12 cellular contexts compared by ENCODE assay signal in the genomic region with DNA sequence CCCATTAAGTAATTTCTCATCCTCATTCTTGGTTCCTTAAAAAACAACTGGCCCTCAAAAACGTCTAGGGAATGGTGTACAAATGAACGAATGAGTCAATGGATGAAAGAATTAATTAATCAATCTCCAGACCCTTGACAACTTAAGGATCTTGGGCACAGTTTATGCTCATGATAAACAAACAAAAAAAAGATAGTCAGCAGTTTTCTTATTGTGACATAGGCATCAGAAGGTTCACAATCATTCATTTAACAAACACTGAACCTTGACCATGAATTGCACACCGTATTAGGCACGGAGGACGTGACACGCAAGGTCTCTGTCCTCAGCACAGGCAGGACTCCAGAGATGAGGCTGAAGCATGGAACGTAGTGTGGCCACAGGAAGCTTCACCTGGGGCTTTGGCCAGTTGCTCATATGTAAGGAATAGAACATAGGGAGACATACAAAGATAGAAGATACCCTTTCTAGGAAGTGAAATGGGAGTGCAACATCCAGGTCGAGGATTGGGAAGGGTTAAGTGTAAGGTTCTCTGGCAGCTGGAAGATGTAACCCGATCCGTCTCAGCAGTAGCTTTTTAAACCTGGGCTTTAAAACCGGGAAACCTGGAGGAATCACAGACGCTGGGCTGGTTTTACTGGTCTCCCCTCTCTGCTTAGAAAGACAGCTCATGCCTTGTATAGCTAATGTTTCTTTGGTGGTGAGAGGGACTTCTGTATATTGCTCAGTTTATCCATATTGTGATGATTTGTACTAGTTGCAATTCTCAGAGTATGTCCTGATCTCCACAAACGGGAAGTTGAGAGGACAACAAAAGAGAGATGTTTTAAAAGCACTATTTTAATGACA. TPM values are rescaled to one million over a fixed set of nuclear protein-coding genes. Genes with fewer than 3 reads are reported as not detected.
DNase-seq lines count a peak whose midpoint lies in the region; TF ChIP-seq lines count a peak whose summit lies in the region.
"Had no signal": no experiment of that assay in that cellular context is flagged by ENCODE, and none has a peak within 500 bp of the region (broad histone marks: within the 10 kb centered on the region; RNA-seq: fewer than 3 reads in every experiment).

No MANE protein-coding gene starts in this region.

- TF ChIP-seq CTCF in DOHH2 (IDR thresholded peaks at IDR 0.05; ENCODE audit: low read depth, low read length, poor library complexity, severe bottlenecking) = no peak
- TF ChIP-seq CTCF in cardiac fibroblast (IDR thresholded peaks at IDR 0.05; ENCODE audit: low read depth, low read length) = no peak
- TF ChIP-seq CTCF in tibial artery (IDR thresholded peaks at IDR 0.05) = no peak

- peaks cover 47% of the 10 kb centered on the region for H3K4me1 ChIP-seq in DOHH2 (ENCODE audit: control insufficient read depth, low read length)
- peaks cover 2% of the 10 kb centered on the region for H3K4me1 ChIP-seq in mesendoderm (ENCODE audit: control insufficient read depth, low read depth, low read length)
- no peaks in the 10 kb centered on the region for H3K4me1 ChIP-seq in tibial artery
- H3K4me1 ChIP-seq: BLaER1 had no signal

- H3K27ac ChIP-seq in DOHH2 (ENCODE audit: low read depth, low read length) (no peak overlapping the region), mesendoderm (ENCODE audit: low read depth, low read length) (no peak overlapping the region), tibial artery (no peak overlapping the region)
- H3K27ac ChIP-seq: BLaER1, KMS-11 had no signal

- H2BK120ac ChIP-seq in mesendoderm (ENCODE audit: low read depth, low read length) = no peak overlapping the region

- no peak overlapping the region for H4K5ac ChIP-seq in mesendoderm (ENCODE audit: low read length)

- peaks cover 6% of the 10 kb centered on the region for H3F3A ChIP-seq in DOHH2 (ENCODE audit: control insufficient read depth, insufficient read depth)

- no peaks in the 10 kb centered on the region for H4K20me1 ChIP-seq in DOHH2 (ENCODE audit: control insufficient read depth, insufficient read depth, low read depth, low read length)
- H4K20me1 ChIP-seq: BLaER1 had no signal

- DNase-seq in NCI-H2227 (lab: John Stamatoyannopoulos, UW; ENCODE audit: unreplicated experiment) (peak; percentile 45), cardiac fibroblast (ENCODE audit: low read depth in 2 of 2) (peak; percentile 18 to 25), mesendoderm (peak; percentile 87), NOMO-1 (lab: John Stamatoyannopoulos, UW; ENCODE audit: unreplicated experiment in 2 of 2) (no peak), foreskin melanocyte (no peak), tibial artery (no peak), SW480 (ENCODE audit: low spot score) (no peak)
- DNase-seq: activated CD8-positive, alpha-beta memory T cell treated with anti-CD3 and anti-CD28 coated beads, Interleukin-2, amount 10 ng/mL, durations not matched to agents 7 days and 5 days had no signal

- H3K18ac ChIP-seq in mesendoderm (ENCODE audit: low read length) = no peak overlapping the region

- H3K27me3 ChIP-seq in DOHH2 (ENCODE audit: control insufficient read depth, low read length) = no peaks in the 10 kb centered on the region
- H3K27me3 ChIP-seq in mesendoderm (ENCODE audit: insufficient read depth, low read length, poor library complexity) = no peaks in the 10 kb centered on the region
- peaks cover 0 to 3% of the 10 kb centered on the region in 2 donors for H3K27me3 ChIP-seq in tibial artery
- H3K27me3 ChIP-seq: BLaER1 had no signal

- no peak overlapping the region for H3K23ac ChIP-seq in mesendoderm (ENCODE audit: low read length)

- H3K4me2 ChIP-seq in DOHH2 (ENCODE audit: low read length) = 0 out of 2 replicates have a peak overlapping the region, but pooled peaks have one; percentile 1
- no peak overlapping the region for H3K4me2 ChIP-seq in mesendoderm (ENCODE audit: low read length)
- H3K4me2 ChIP-seq: BLaER1 had no signal

- no peaks in the 10 kb centered on the region for H3K79me1 ChIP-seq in mesendoderm (ENCODE audit: low read length)

- no peaks in the 10 kb centered on the region for H3K79me2 ChIP-seq in DOHH2 (ENCODE audit: control insufficient read depth, low read length)
- H3K79me2 ChIP-seq in mesendoderm (ENCODE audit: control insufficient read depth, insufficient read depth, low read length) = no peaks in the 10 kb centered on the region

- H4K8ac ChIP-seq in mesendoderm (ENCODE audit: low read depth, low read length) = no peak overlapping the region

- no peak overlapping the region for H3K4ac ChIP-seq in mesendoderm (ENCODE audit: low read depth, low read length)

- peak overlapping the region; percentile 61 for H3K56ac ChIP-seq in mesendoderm (ENCODE audit: low read length)

- H2BK5ac ChIP-seq in mesendoderm (ENCODE audit: low read length) = peak overlapping the region; percentile 70

- intact Hi-C loops in tibial artery (cut with DNase I; ENCODE audit: low total_unique reads) = no loop called here

- no peak overlapping the region for H2BK15ac ChIP-seq in mesendoderm (replicated peaks; ENCODE audit: low read depth)

- H3K36me3 ChIP-seq in DOHH2 (ENCODE audit: control insufficient read depth, low read length) (no peaks in the 10 kb centered on the region), mesendoderm (ENCODE audit: control insufficient read depth, insufficient read depth, low read length) (no peaks in the 10 kb centered on the region), tibial artery (no peaks in the 10 kb centered on the region)
- H3K36me3 ChIP-seq: BLaER1 had no signal

- whole genome bisulfite sequencing in mesendoderm (ENCODE audit: extremely low coverage, insufficient coverage, low lambda C conversion rate) = no CpG with 5 or more reads among the region's 13 CpGs

- no peak overlapping the region for H3K4me3 ChIP-seq in DOHH2 (ENCODE audit: low read length)
- no peak overlapping the region for H3K4me3 ChIP-seq in cardiac fibroblast (replicated peaks in 1 of 2; ENCODE audit: low read depth in 2 of 2, low read length in 2 of 2)
- H3K4me3 ChIP-seq in mesendoderm (ENCODE audit: low read length) = no peak overlapping the region
- H3K4me3 ChIP-seq in tibial artery = no peak overlapping the region
- H3K4me3 ChIP-seq: BLaER1, lung had no signal

- H3K9ac ChIP-seq in mesendoderm (ENCODE audit: low read length) = no peak overlapping the region
- H3K9ac ChIP-seq: BLaER1, KMS-11 had no signal

- no peak overlapping the region for H2AK5ac ChIP-seq in mesendoderm (ENCODE audit: low read length)

- no peaks in the 10 kb centered on the region for H3K9me3 ChIP-seq in DOHH2 (ENCODE audit: control insufficient read depth, insufficient read depth, low read length)
- H3K9me3 ChIP-seq in tibial artery = no peaks in the 10 kb centered on the region
- H3K9me3 ChIP-seq: BLaER1 had no signal

- H3K9me2 ChIP-seq in DOHH2 (replicated peaks; ENCODE audit: control insufficient read depth, low read length) = no peaks in the 10 kb centered on the region

RNA-seq across cellular contexts. Expression of gene LTBP1, which starts 8.9 kb away (rescaled TPM):
- 11.8 TPM for polyA plus RNA-seq in mesendoderm (2013, experiment 1 of 2)
- 11.8 TPM for polyA plus RNA-seq in mesendoderm (2013, experiment 2 of 2)

Comparison
In these comparisons a context has a peak if more than half of its experiments do, and no peak if none do; other contexts are left out.
1. DNase-seq: peak in NCI-H2227 (single experiment), cardiac fibroblast (2 of 2) and mesendoderm (single experiment); none in NOMO-1 (0 of 2), foreskin melanocyte (single experiment), tibial artery (0 of 2) and SW480 (single experiment).